Comparison of ENCODE assay signal across 15 cellular contexts in the genomic region with DNA sequence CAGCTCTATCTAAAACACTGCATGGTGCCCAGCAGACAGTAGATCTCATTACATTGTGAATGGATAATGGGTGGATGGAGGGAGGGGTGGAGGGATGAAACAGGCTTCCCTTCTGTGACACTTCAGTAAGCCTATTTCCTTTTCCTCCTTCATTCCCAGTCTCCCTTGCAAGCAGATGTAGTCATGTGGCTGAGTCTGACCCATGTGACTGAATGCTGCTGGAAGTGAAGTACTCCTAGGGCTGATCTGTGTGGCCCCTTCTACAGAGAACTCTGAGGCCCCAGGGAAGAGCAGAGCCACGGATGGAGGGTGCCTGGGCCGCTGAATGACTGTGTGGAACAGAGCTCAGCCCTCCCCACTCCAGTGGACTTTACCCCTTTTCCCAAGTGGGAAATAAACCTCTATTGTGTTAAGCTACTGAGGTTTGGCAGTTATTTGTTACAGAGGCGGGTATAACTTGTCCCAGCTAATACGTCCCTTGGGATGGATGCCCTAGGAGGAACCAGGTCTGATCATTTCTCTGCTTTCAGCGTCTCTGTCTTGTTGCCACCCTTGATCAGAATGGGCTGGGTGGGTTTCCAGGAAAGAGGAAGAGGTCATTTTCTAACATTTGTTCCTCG.
DNase-seq lines count a peak whose midpoint lies in the region; ATAC-seq and TF ChIP-seq lines count a peak whose summit lies in the region.
"Had no signal": no experiment of that assay in that cellular context is flagged by ENCODE, and none has a peak within 500 bp of the region (broad histone marks: within the 10 kb centered on the region; RNA-seq: fewer than 3 reads in every experiment).

No MANE protein-coding gene starts in this region.

- H3K27me3 ChIP-seq in colonic mucosa, result no peaks in the 10 kb centered on the region
- H3K27me3 ChIP-seq in upper lobe of right lung, result peaks cover 25% of the 10 kb centered on the region
- H3K27me3 ChIP-seq in psoas muscle (ENCODE audit: insufficient read depth in 3 of 3, low read length in 2 of 3), result peaks cover 0 to 47% (median 12%) of the 10 kb centered on the region in 3 donors

- CTCF ChIA-PET in activated CD4-positive, alpha-beta memory T cell treated with anti-CD3 and anti-CD28 coated beads, Interleukin-2, amount 10 ng/mL, durations not matched to agents 7 days and 5 days (lab: Charles Lee), result no interaction called here
- CTCF ChIA-PET in activated CD4-positive, alpha-beta memory T cell treated with anti-CD3 and anti-CD28 coated beads for 36 hours (lab: Charles Lee), result no interaction called here

- no peaks in the 10 kb centered on the region for H3K36me3 Mint-ChIP-seq in activated CD4-positive, alpha-beta memory T cell treated with anti-CD3 and anti-CD28 coated beads, Interleukin-2, amount 10 ng/mL, durations not matched to agents 7 days and 5 days (ENCODE audit: low read depth)
- H3K36me3 Mint-ChIP-seq in activated CD4-positive, alpha-beta memory T cell treated with anti-CD3 and anti-CD28 coated beads for 36 hours, result no peaks in the 10 kb centered on the region
- H3K36me3 Mint-ChIP-seq: brain had no signal

- H3K4me1 Mint-ChIP-seq in activated CD4-positive, alpha-beta memory T cell treated with anti-CD3 and anti-CD28 coated beads, Interleukin-2, amount 10 ng/mL, durations not matched to agents 7 days and 5 days, result no peaks in the 10 kb centered on the region
- H3K4me1 Mint-ChIP-seq in activated CD4-positive, alpha-beta memory T cell treated with anti-CD3 and anti-CD28 coated beads for 36 hours (ENCODE audit: low read depth), result peaks cover 2% of the 10 kb centered on the region

- H3K27ac Mint-ChIP-seq in activated CD4-positive, alpha-beta memory T cell treated with anti-CD3 and anti-CD28 coated beads, Interleukin-2, amount 10 ng/mL, durations not matched to agents 7 days and 5 days, result no peak overlapping the region
- no peak overlapping the region for H3K27ac Mint-ChIP-seq in activated CD4-positive, alpha-beta memory T cell treated with anti-CD3 and anti-CD28 coated beads for 36 hours
- H3K27ac Mint-ChIP-seq: activated B cell treated with CpG ODN at 0.5 μM for 24 hours, endodermal cell had no signal

- no peak for ATAC-seq in upper lobe of right lung
- no peak for ATAC-seq in psoas muscle

- H3K4me1 ChIP-seq in colonic mucosa (no peaks in the 10 kb centered on the region), upper lobe of right lung (no peaks in the 10 kb centered on the region), psoas muscle (no peaks in the 10 kb centered on the region)

- no peaks in the 10 kb centered on the region for H3K9me3 ChIP-seq in colonic mucosa
- no peaks in the 10 kb centered on the region for H3K9me3 ChIP-seq in upper lobe of right lung
- H3K9me3 ChIP-seq in psoas muscle, result no peaks in the 10 kb centered on the region
- H3K9me3 ChIP-seq: HAP-1, neutrophil had no signal

- H3K9me3 Mint-ChIP-seq in activated CD4-positive, alpha-beta memory T cell treated with anti-CD3 and anti-CD28 coated beads, Interleukin-2, amount 10 ng/mL, durations not matched to agents 7 days and 5 days, result no peaks in the 10 kb centered on the region
- H3K9me3 Mint-ChIP-seq in activated CD4-positive, alpha-beta memory T cell treated with anti-CD3 and anti-CD28 coated beads for 36 hours, result no peaks in the 10 kb centered on the region
- H3K9me3 Mint-ChIP-seq: activated B cell treated with CpG ODN at 0.5 μM for 24 hours, endodermal cell had no signal

- WGBS in psoas muscle, 3 donors, result 53 to 70% (median 59%) methylated on average over 6 of the region's 6 CpGs

- DNase-seq in activated CD4-positive, alpha-beta memory T cell treated with anti-CD3 and anti-CD28 coated beads, Interleukin-2, amount 10 ng/mL, durations not matched to agents 7 days and 5 days, result peak; percentile 9
- no peak for DNase-seq in activated CD4-positive, alpha-beta memory T cell treated with anti-CD3 and anti-CD28 coated beads for 36 hours
- DNase-seq in NCI-H345 (lab: John Stamatoyannopoulos, UW) (peak; percentile 66), colonic mucosa (no peak), upper lobe of right lung (peak; percentile 18), psoas muscle (no peak), GOT3 (lab: John Stamatoyannopoulos, UW) (no peak), HPDE6-E6E7 (ENCODE audit: extremely low spot score) (no peak)
- DNase-seq: activated B cell treated with CpG ODN at 0.5 μM for 24 hours, Right ventricle myocardium superior, trophoblast cell had no signal

- no peak overlapping the region for H3K9ac ChIP-seq in colonic mucosa (ENCODE audit: low read depth in 2 of 2, low read length in 2 of 2)

- H3K27ac ChIP-seq in colonic mucosa (peak overlapping the region; percentile 18), upper lobe of right lung (no peak overlapping the region), psoas muscle (no peak overlapping the region)
- H3K27ac ChIP-seq: neutrophil had no signal

- no peak overlapping the region for H3K4me3 Mint-ChIP-seq in activated CD4-positive, alpha-beta memory T cell treated with anti-CD3 and anti-CD28 coated beads, Interleukin-2, amount 10 ng/mL, durations not matched to agents 7 days and 5 days
- no peak overlapping the region for H3K4me3 Mint-ChIP-seq in activated CD4-positive, alpha-beta memory T cell treated with anti-CD3 and anti-CD28 coated beads for 36 hours
- H3K4me3 Mint-ChIP-seq: activated B cell treated with CpG ODN at 0.5 μM for 24 hours, endodermal cell had no signal

- no peaks in the 10 kb centered on the region for H3K36me3 ChIP-seq in colonic mucosa
- no peaks in the 10 kb centered on the region for H3K36me3 ChIP-seq in upper lobe of right lung
- no peaks in the 10 kb centered on the region for H3K36me3 ChIP-seq in psoas muscle (ENCODE audit: insufficient read depth in 1 of 2, low read depth in 1 of 2)
- H3K36me3 ChIP-seq: HAP-1, neutrophil had no signal

- intact Hi-C loops in activated CD4-positive, alpha-beta memory T cell treated with anti-CD3 and anti-CD28 coated beads for 36 hours (cut with micrococcal nuclease), result no loop called here
- intact Hi-C loops in colonic mucosa (cut with DNase I), result no loop called here
- intact Hi-C loops in upper lobe of right lung (cut with DNase I), result no loop called here
- intact Hi-C loops in psoas muscle (cut with DNase I), result no loop called here

- TF ChIP-seq CTCF in colonic mucosa (IDR thresholded peaks at IDR 0.05) (no peak), upper lobe of right lung (IDR thresholded peaks at IDR 0.05) (no peak), psoas muscle (IDR thresholded peaks at IDR 0.05) (no peak)

- POLR2A ChIA-PET in activated CD4-positive, alpha-beta memory T cell treated with anti-CD3 and anti-CD28 coated beads, Interleukin-2, amount 10 ng/mL, durations not matched to agents 7 days and 5 days (lab: Charles Lee), result no interaction called here
- POLR2A ChIA-PET in activated CD4-positive, alpha-beta memory T cell treated with anti-CD3 and anti-CD28 coated beads for 36 hours (lab: Charles Lee), result no interaction called here

- no peak overlapping the region for H3K4me3 ChIP-seq in colonic mucosa
- H3K4me3 ChIP-seq in upper lobe of right lung, result no peak overlapping the region
- no peak overlapping the region for H3K4me3 ChIP-seq in psoas muscle
- H3K4me3 ChIP-seq: HAP-1 had no signal

- H3K27me3 Mint-ChIP-seq in activated CD4-positive, alpha-beta memory T cell treated with anti-CD3 and anti-CD28 coated beads, Interleukin-2, amount 10 ng/mL, durations not matched to agents 7 days and 5 days, result peaks cover 12% of the 10 kb centered on the region
- peaks cover 20% of the 10 kb centered on the region for H3K27me3 Mint-ChIP-seq in activated CD4-positive, alpha-beta memory T cell treated with anti-CD3 and anti-CD28 coated beads for 36 hours

Comparison
In these comparisons a context has a peak if more than half of its experiments do, and no peak if none do; other contexts are left out.
1. DNase-seq: peak in activated CD4-positive, alpha-beta memory T cell treated with anti-CD3 and anti-CD28 coated beads, Interleukin-2, amount 10 ng/mL, durations not matched to agents 7 days and 5 days (single experiment), NCI-H345 (single experiment) and upper lobe of right lung (single experiment); none in activated CD4-positive, alpha-beta memory T cell treated with anti-CD3 and anti-CD28 coated beads for 36 hours (single experiment), colonic mucosa (single experiment), psoas muscle (0 of 2), GOT3 (single experiment) and HPDE6-E6E7 (single experiment).